In the genomic region with DNA sequence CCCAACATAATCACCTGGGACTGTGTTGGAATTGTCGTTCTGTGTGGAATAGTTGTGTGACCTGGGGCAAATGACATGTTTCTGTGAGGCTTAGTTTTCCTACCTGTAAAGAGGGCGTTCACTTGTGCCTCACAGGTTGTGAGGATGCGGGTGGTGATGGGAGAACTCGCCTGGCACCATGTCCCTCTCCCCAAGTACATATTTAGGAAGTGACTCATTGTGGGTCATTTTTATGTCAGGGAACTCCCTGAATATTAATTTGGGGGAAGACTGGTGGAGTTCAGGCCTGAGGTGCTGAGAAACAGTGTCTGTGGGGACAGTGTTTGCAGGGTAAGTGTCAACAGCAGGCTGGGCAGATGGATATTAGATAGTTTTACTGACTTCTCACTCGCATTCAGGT, we compare ENCODE assay signal across 15 cellular contexts.
DNase-seq lines count a peak whose midpoint lies in the region; ATAC-seq and TF ChIP-seq lines count a peak whose summit lies in the region.
"Had no signal": no experiment of that assay in that cellular context is flagged by ENCODE, and none has a peak within 500 bp of the region (broad histone marks: within the 10 kb centered on the region; RNA-seq: fewer than 3 reads in every experiment).

No MANE protein-coding gene starts in this region.

- H3K36me3 Mint-ChIP-seq in natural killer cell, result no peaks in the 10 kb centered on the region

- H3K27me3 ChIP-seq in brain microvascular endothelial cell (replicated peaks), result no peaks in the 10 kb centered on the region
- H3K27me3 ChIP-seq in prostate gland (replicated peaks; ENCODE audit: insufficient read depth), result no peaks in the 10 kb centered on the region
- H3K27me3 ChIP-seq: hepatocyte, pancreas had no signal

- H3K4me3 Mint-ChIP-seq in natural killer cell, result no peak overlapping the region

- no peaks in the 10 kb centered on the region for H3K4me1 ChIP-seq in prostate gland (replicated peaks)

- ATAC-seq in HG02759 (IDR thresholded peaks at IDR 0.05; ENCODE audit: unreplicated experiment) (peak; percentile 62), natural killer cell (peak; percentile 55 to 83 (median 80))

- H3K9me3 ChIP-seq in prostate gland, result no peaks in the 10 kb centered on the region
- H3K9me3 ChIP-seq: pancreas had no signal

- peaks cover 54 to 59% of the 10 kb centered on the region in 2 donors for H3K4me1 Mint-ChIP-seq in natural killer cell

- DNase-seq in ELR (ENCODE audit: low read depth) (peak; percentile 56), brain microvascular endothelial cell (no peak), natural killer cell (no peak), prostate gland (ENCODE audit: low spot score) (no peak), nucleus accumbens (lab: John Stamatoyannopoulos, UW) (no peak), SW 1271 (lab: John Stamatoyannopoulos, UW) (no peak)
- DNase-seq: DMS53; effector memory CD4-positive, alpha-beta T cell; NCI-H187; pancreas; stimulated activated CD4-positive, alpha-beta T cell treated with anti-CD3 and anti-CD28 coated beads, Interleukin-4, amount 100 ng/mL, for 24 hours; T-helper 2 cell had no signal

- no peaks in the 10 kb centered on the region for H3K36me3 ChIP-seq in brain microvascular endothelial cell (replicated peaks)
- H3K36me3 ChIP-seq in prostate gland, result no peaks in the 10 kb centered on the region
- H3K36me3 ChIP-seq: pancreas had no signal

- no peaks in the 10 kb centered on the region for H3K27me3 Mint-ChIP-seq in natural killer cell (ENCODE audit: low read depth in 2 of 2)

- H3K4me3 ChIP-seq in brain microvascular endothelial cell (ENCODE audit: low read depth, low read length) (no peak overlapping the region), prostate gland (no peak overlapping the region)
- H3K4me3 ChIP-seq: hepatocyte, lung, pancreas had no signal

- no peaks in the 10 kb centered on the region for H3K9me3 Mint-ChIP-seq in natural killer cell

- peak overlapping the region; percentile 69 to 87 for H3K27ac Mint-ChIP-seq in natural killer cell

- WGBS in prostate gland, result 84% methylated on average over 5 of the region's 5 CpGs

- no peak for TF ChIP-seq POLR2A in prostate gland (IDR thresholded peaks at IDR 0.05)

- H3K27ac ChIP-seq in brain microvascular endothelial cell, result peak overlapping the region; percentile 12
- H3K27ac ChIP-seq in prostate gland, result no peak overlapping the region
- H3K27ac ChIP-seq: hepatocyte, pancreas had no signal

- intact Hi-C loops in natural killer cell (cut with micrococcal nuclease), result no loop called here
- intact Hi-C loops in prostate gland (cut with DNase I), result no loop called here

- TF ChIP-seq CTCF in brain microvascular endothelial cell (IDR thresholded peaks at IDR 0.05; ENCODE audit: low read depth, low read length, missing control alignments), result no peak
- TF ChIP-seq CTCF in natural killer cell (IDR thresholded peaks at IDR 0.05), result no peak
- no peak for TF ChIP-seq CTCF in prostate gland (IDR thresholded peaks at IDR 0.05)

- in situ Hi-C loops in brain microvascular endothelial cell (cut with HindIII; ENCODE audit: low pct_ligation_motif_present, low sequenced_read_pairs), result no loop called here
